In the genomic region with DNA sequence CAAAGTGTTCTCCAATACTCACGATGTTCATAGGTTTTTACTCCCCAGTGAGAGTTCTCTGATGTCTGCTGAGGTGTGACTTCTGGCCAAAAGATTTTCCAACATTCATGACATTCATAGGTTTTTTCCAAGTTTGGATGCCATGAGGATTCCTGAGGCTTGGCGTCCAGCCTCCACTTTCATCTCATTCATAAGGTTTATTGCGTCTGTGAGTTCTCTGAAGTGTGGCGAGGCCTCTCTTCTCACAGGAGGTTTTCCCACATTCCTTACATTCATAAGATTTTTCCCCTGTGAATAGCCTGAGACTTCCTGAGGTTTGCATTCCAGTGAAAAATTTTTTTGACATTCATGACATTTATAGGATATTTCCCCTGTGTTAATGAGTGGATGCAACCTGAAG, we compare ENCODE assay signal across 24 cellular contexts.
DNase-seq lines count a peak whose midpoint lies in the region; ATAC-seq, FAIRE-seq and TF ChIP-seq lines count a peak whose summit lies in the region.
"Had no signal": no experiment of that assay in that cellular context is flagged by ENCODE, and none has a peak within 500 bp of the region (broad histone marks: within the 10 kb centered on the region; RNA-seq: fewer than 3 reads in every experiment).

No MANE protein-coding gene starts in this region.

- H3K27me3 Mint-ChIP-seq in activated T-helper 2 cell treated with anti-CD3 and anti-CD28 coated beads, Interferon-gamma antibody, Interleukin-2, Interleukin-4, amounts not matched to agents 10 μg/mL and 5 μg/mL and 100 μg/mL, durations not matched to agents 14 hours and 24 hours and 36 hours (ENCODE audit: low read depth): no peaks in the 10 kb centered on the region
- H3K27me3 Mint-ChIP-seq: CD4-positive, alpha-beta T cell; dendritic cell treated with granulocyte-macrophage colony-stimulating factor and Interleukin-4, amounts not matched to agents 40 ng/mL and 50 ng/mL, for 4 days; naive B cell had no signal

- H3K27me3 ChIP-seq in mesenchymal stem cell (ENCODE audit: control insufficient read depth in 1 of 2, insufficient read depth in 1 of 2, low read length in 2 of 2): no peaks in the 10 kb centered on the region
- H3K27me3 ChIP-seq: adrenal gland, hepatocyte, right atrium auricular region had no signal

- no peak overlapping the region for H2BK5ac ChIP-seq in mesenchymal stem cell (ENCODE audit: low read depth, low read length, poor library complexity, severe bottlenecking)

- H3K36me3 Mint-ChIP-seq in activated T-helper 2 cell treated with anti-CD3 and anti-CD28 coated beads, Interferon-gamma antibody, Interleukin-2, Interleukin-4, amounts not matched to agents 10 μg/mL and 5 μg/mL and 100 μg/mL, durations not matched to agents 14 hours and 24 hours and 36 hours (ENCODE audit: low read depth): no peaks in the 10 kb centered on the region
- H3K36me3 Mint-ChIP-seq: naive B cell had no signal

- no peak overlapping the region for H4K8ac ChIP-seq in mesenchymal stem cell (ENCODE audit: low read length)

- no peak overlapping the region for H2AK5ac ChIP-seq in mesenchymal stem cell (ENCODE audit: low read length, severe bottlenecking)

- no peak overlapping the region for H2BK15ac ChIP-seq in mesenchymal stem cell (ENCODE audit: low read depth, poor library complexity, severe bottlenecking)

- no peaks in the 10 kb centered on the region for H3K4me1 Mint-ChIP-seq in activated T-helper 2 cell treated with anti-CD3 and anti-CD28 coated beads, Interferon-gamma antibody, Interleukin-2, Interleukin-4, amounts not matched to agents 10 μg/mL and 5 μg/mL and 100 μg/mL, durations not matched to agents 14 hours and 24 hours and 36 hours (ENCODE audit: low read depth)
- H3K4me1 Mint-ChIP-seq: naive B cell had no signal

- H3K9ac ChIP-seq in mesenchymal stem cell (ENCODE audit: low read length): no peak overlapping the region

- H3K9me3 Mint-ChIP-seq in activated T-helper 2 cell treated with anti-CD3 and anti-CD28 coated beads, Interferon-gamma antibody, Interleukin-2, Interleukin-4, amounts not matched to agents 10 μg/mL and 5 μg/mL and 100 μg/mL, durations not matched to agents 14 hours and 24 hours and 36 hours: peaks cover 53% of the 10 kb centered on the region

- H3K4ac ChIP-seq in mesenchymal stem cell (ENCODE audit: low read depth in 1 of 2, low read length in 2 of 2): no peak overlapping the region

- H3K9me3 ChIP-seq in mesenchymal stem cell (ENCODE audit: control insufficient read depth, low read length): peaks cover 21% of the 10 kb centered on the region
- H3K9me3 ChIP-seq: adrenal gland had no signal

- no peaks in the 10 kb centered on the region for H3K4me1 ChIP-seq in mesenchymal stem cell (ENCODE audit: control insufficient read depth, insufficient read depth, low read depth, low read length)
- H3K4me1 ChIP-seq: adrenal gland, right atrium auricular region had no signal

- no peak overlapping the region for H3K23ac ChIP-seq in mesenchymal stem cell (ENCODE audit: low read length in 2 of 2)

- no peak overlapping the region for H2AFZ ChIP-seq in mesenchymal stem cell (ENCODE audit: low read depth, low read length)
- H2AFZ ChIP-seq: hepatocyte had no signal

- no peak overlapping the region for H4K91ac ChIP-seq in mesenchymal stem cell (ENCODE audit: low read length)

- ATAC-seq in SK-N-SH treated with all-trans-retinoic acid at 6 μM for 48 hours: peak; percentile 27; the same call in 1 of the 3 replicates
- ATAC-seq: PC-3, WTC11 had no signal

- no peak overlapping the region for H3K27ac Mint-ChIP-seq in activated T-helper 2 cell treated with anti-CD3 and anti-CD28 coated beads, Interferon-gamma antibody, Interleukin-2, Interleukin-4, amounts not matched to agents 10 μg/mL and 5 μg/mL and 100 μg/mL, durations not matched to agents 14 hours and 24 hours and 36 hours
- H3K27ac Mint-ChIP-seq: CD4-positive, alpha-beta T cell; dendritic cell treated with granulocyte-macrophage colony-stimulating factor and Interleukin-4, amounts not matched to agents 40 ng/mL and 50 ng/mL, for 4 days; naive B cell; WTC11 had no signal

- no peak overlapping the region for H3K4me3 Mint-ChIP-seq in activated T-helper 2 cell treated with anti-CD3 and anti-CD28 coated beads, Interferon-gamma antibody, Interleukin-2, Interleukin-4, amounts not matched to agents 10 μg/mL and 5 μg/mL and 100 μg/mL, durations not matched to agents 14 hours and 24 hours and 36 hours (ENCODE audit: low read depth)
- H3K4me3 Mint-ChIP-seq: CD4-positive, alpha-beta T cell; dendritic cell treated with granulocyte-macrophage colony-stimulating factor and Interleukin-4, amounts not matched to agents 40 ng/mL and 50 ng/mL, for 4 days; naive B cell; WTC11 had no signal

- 64% methylated on average over 3 of the region's 4 CpGs for WGBS in mesenchymal stem cell

- no peaks in the 10 kb centered on the region for H3K79me1 ChIP-seq in mesenchymal stem cell (replicated peaks; ENCODE audit: low read length, poor library complexity, severe bottlenecking)

- no peak overlapping the region for H2BK12ac ChIP-seq in mesenchymal stem cell (ENCODE audit: low read length in 2 of 2)

- H3K4me2 ChIP-seq in mesenchymal stem cell (ENCODE audit: low read length, poor library complexity, severe bottlenecking): no peak overlapping the region
- H3K4me2 ChIP-seq: hepatocyte had no signal

- intact Hi-C loops in activated T-helper 2 cell treated with anti-CD3 and anti-CD28 coated beads, Interferon-gamma antibody, Interleukin-2, Interleukin-4, amounts not matched to agents 10 μg/mL and 5 μg/mL and 100 μg/mL, durations not matched to agents 14 hours and 24 hours and 36 hours (cut with micrococcal nuclease): no loop called here

- H3K14ac ChIP-seq in mesenchymal stem cell (ENCODE audit: low read length in 2 of 2): no peak overlapping the region

- H3K4me3 ChIP-seq in mesenchymal stem cell (ENCODE audit: insufficient read depth in 1 of 2, low read depth in 1 of 2, low read length in 2 of 2): no peak overlapping the region
- H3K4me3 ChIP-seq: adrenal gland, hepatocyte, lung, right atrium auricular region had no signal

- H3K18ac ChIP-seq in mesenchymal stem cell (ENCODE audit: low read depth in 1 of 2, low read length in 2 of 2): no peak overlapping the region

- no peaks in the 10 kb centered on the region for H3K36me3 ChIP-seq in mesenchymal stem cell (ENCODE audit: control insufficient read depth in 1 of 2, insufficient read depth in 2 of 2, low read depth in 1 of 2, low read length in 2 of 2)
- H3K36me3 ChIP-seq: adrenal gland, right atrium auricular region had no signal

- FAIRE-seq in HTR-8/SVneo (lab: Jason Lieb, UNC): no peak

- H2BK120ac ChIP-seq in mesenchymal stem cell (ENCODE audit: low read depth, low read length): no peak overlapping the region

- H3K27ac ChIP-seq in mesenchymal stem cell (ENCODE audit: low read length, poor library complexity, severe bottlenecking): no peak overlapping the region
- H3K27ac ChIP-seq: adrenal gland, hepatocyte, right atrium auricular region had no signal

- DNase-seq in AG08396 (ENCODE audit: low spot score) (peak; percentile 1), HK-2 (ENCODE audit: unreplicated experiment) (peak; percentile 71), mesenchymal stem cell (peak; percentile 16), NCI-H2081 (lab: John Stamatoyannopoulos, UW) (no peak), UCSD-AML1 (lab: John Stamatoyannopoulos, UW; ENCODE audit: unreplicated experiment) (no peak), HTR-8/SVneo (ENCODE audit: insufficient read length, low spot score) (no peak)
- no peak for DNase-seq in activated T-helper 2 cell treated with anti-CD3 and anti-CD28 coated beads, Interferon-gamma antibody, Interleukin-2, Interleukin-4, amounts not matched to agents 10 μg/mL and 5 μg/mL and 100 μg/mL, durations not matched to agents 14 hours and 24 hours and 36 hours (ENCODE audit: low spot score)
- DNase-seq: activated CD4-positive, alpha-beta T cell treated with anti-CD3 and anti-CD28 coated beads, Interleukin-2, amount 50 U/mL, for 48 hours; activated gamma-delta T cell; adrenal gland; CD4-positive, alpha-beta T cell; DMS153; foreskin fibroblast; GOT3; islet precursor cell; naive B cell; NCI-H1436 treated with DMSO at 0.1 percent for 48 hours; PC-3 had no signal

TF ChIP-seq in SK-N-SH treated with all-trans-retinoic acid at 6 μM for 48 hours, 23 proteins besides CTCF, POLR2A, EP300 and RAD21:
- no peak for TF ChIP-seq OSR1 (CRISPR knock-in tag; IDR thresholded peaks at IDR 0.05)
- TF ChIP-seq ESRRG (CRISPR knock-in tag; IDR thresholded peaks at IDR 0.05): no peak
- TF ChIP-seq ZNF8 (CRISPR knock-in tag; IDR thresholded peaks at IDR 0.05): no peak
- no peak for TF ChIP-seq TOX (CRISPR knock-in tag; IDR thresholded peaks at IDR 0.05; ENCODE audit: borderline replicate concordance)
- TF ChIP-seq, protein P1, sequence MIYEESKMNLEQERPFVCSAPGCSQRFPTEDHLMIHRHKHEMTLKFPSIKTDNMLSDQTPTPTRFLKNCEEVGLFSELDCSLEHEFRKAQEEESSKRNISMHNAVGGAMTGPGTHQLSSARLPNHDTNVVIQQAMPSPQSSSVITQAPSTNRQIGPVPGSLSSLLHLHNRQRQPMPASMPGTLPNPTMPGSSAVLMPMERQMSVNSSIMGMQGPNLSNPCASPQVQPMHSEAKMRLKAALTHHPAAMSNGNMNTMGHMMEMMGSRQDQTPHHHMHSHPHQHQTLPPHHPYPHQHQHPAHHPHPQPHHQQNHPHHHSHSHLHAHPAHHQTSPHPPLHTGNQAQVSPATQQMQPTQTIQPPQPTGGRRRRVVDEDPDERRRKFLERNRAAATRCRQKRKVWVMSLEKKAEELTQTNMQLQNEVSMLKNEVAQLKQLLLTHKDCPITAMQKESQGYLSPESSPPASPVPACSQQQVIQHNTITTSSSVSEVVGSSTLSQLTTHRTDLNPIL (CRISPR knock-in tag; IDR thresholded peaks at IDR 0.05; ENCODE audit: low read depth): no peak
- TF ChIP-seq CSDC2 (CRISPR knock-in tag; IDR thresholded peaks at IDR 0.05): no peak

Comparison
In these comparisons a context has a peak if more than half of its experiments do, and no peak if none do; other contexts are left out.
1. DNase-seq: peak in AG08396 (single experiment), HK-2 (single experiment) and mesenchymal stem cell (single experiment); none in NCI-H2081 (0 of 2), UCSD-AML1 (single experiment), HTR-8/SVneo (single experiment) and activated T-helper 2 cell treated with anti-CD3 and anti-CD28 coated beads, Interferon-gamma antibody, Interleukin-2, Interleukin-4, amounts not matched to agents 10 μg/mL and 5 μg/mL and 100 μg/mL, durations not matched to agents 14 hours and 24 hours and 36 hours (single experiment).